In genomic region chr4:169156392-169156791, GRCh38 we compare ENCODE assay signal across 7 cellular contexts.
"Had no signal": no experiment of that assay in that cellular context is flagged by ENCODE, and none has a peak within 500 bp of the region (broad histone marks: within the 10 kb centered on the region; RNA-seq: fewer than 3 reads in every experiment).

No MANE protein-coding gene starts in this region.

- H3K4me2 ChIP-seq: GM23338 had no signal

- ATAC-seq: GM23338 had no signal

- FAIRE-seq: H1, H54 had no signal

- H3K4me3 ChIP-seq: GM23338 had no signal

- DNase-seq: H9, HCEC 1CT, HFFc6, KG1 had no signal

- H2AFZ ChIP-seq: GM23338 had no signal
